ENCODE assay signal across 8 cellular contexts in the genomic region with DNA sequence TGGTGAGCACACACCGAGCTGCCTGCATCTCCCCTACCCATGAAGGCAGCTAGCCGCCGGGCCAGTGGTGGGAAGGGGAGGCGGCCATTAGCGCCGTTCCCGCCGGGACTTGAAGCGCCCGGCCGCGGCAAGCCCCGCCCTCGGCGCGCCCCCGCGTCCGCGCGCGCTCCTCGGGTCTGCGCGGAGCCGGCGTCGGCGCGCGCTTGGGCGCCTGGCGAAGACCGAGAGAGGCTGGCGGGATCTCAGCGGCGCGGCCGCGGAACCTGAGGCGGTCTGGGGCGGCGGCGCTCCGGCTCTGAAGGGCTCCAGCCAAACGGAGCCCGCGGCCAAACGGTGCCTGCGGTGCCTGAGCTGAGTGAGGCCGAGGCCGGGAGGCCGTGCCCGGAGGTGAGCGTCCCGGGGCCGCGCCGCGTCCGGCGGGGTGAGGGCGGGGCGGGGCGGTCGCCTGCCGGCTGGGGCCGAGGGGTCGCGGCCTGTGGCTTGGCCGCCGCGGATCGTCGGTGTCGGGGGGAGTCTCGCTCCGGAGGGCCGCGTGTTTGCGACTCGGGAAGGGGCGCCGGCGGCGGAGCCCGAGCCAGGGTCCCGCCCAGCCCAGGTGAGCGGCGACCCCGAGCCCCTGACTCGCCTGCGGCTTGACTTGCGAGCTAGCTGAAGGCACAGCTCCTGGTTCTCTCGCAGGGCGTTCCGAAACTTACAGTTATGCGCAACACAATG. TPM values are rescaled to one million over a fixed set of nuclear protein-coding genes. Genes with fewer than 3 reads are reported as not detected.
DNase-seq lines count a peak whose midpoint lies in the region; ATAC-seq and TF ChIP-seq lines count a peak whose summit lies in the region.

A gene with protein sequence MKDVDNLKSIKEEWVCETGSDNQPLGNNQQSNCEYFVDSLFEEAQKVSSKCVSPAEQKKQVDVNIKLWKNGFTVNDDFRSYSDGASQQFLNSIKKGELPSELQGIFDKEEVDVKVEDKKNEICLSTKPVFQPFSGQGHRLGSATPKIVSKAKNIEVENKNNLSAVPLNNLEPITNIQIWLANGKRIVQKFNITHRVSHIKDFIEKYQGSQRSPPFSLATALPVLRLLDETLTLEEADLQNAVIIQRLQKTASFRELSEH (plus strand): TSS at position 202 of the 714 bp plus-strand sequence. CDS start 17,852 bp downstream, outside the sequence.

- H3K9me3 Mint-ChIP-seq in activated T-helper 17 cell treated with anti-CD3 and anti-CD28 coated beads, Interleukin-2, amount 50 U/mL, for 72 hours = no peaks in the 10 kb centered on the region
- no peaks in the 10 kb centered on the region for H3K9me3 Mint-ChIP-seq in natural killer cell

- intact Hi-C loops in natural killer cell (cut with micrococcal nuclease) = loop anchor here (1.0 kb wide), 2 partner anchors 13 to 107 kb away; a partner anchor contains a TSS

- DNase-seq in DMS53 treated with DMSO at 0.1 percent for 48 hours (lab: John Stamatoyannopoulos, UW; ENCODE audit: unreplicated experiment) = peak; percentile 54
- peak; percentile 75 for DNase-seq in HuH-7 (ENCODE audit: low spot score)
- peak; percentile 82 for DNase-seq in RKO (ENCODE audit: low spot score)
- DNase-seq in fibroblast of peridontal ligament (ENCODE audit: extremely low read depth) = peak; percentile 66
- peak; percentile 83 for DNase-seq in natural killer cell
- peak; percentile 81 for DNase-seq in stimulated activated naive CD8-positive, alpha-beta T cell treated with anti-CD3 and anti-CD28 coated beads, Interleukin-15, Interleukin-2, amounts not matched to agents 100 U/mL and 50 U/mL, for 24 hours

- TF ChIP-seq CTCF in natural killer cell (IDR thresholded peaks at IDR 0.05) = no peak

- peak within 1 kb of the TSS; percentile 86 for H3K27ac Mint-ChIP-seq in activated T-helper 17 cell treated with anti-CD3 and anti-CD28 coated beads, Interleukin-2, amount 50 U/mL, for 72 hours
- peak within 1 kb of the TSS; percentile 85 to 88 for H3K27ac Mint-ChIP-seq in natural killer cell

- peak within 1 kb of the TSS; percentile 92 for H3K4me3 Mint-ChIP-seq in activated T-helper 17 cell treated with anti-CD3 and anti-CD28 coated beads, Interleukin-2, amount 50 U/mL, for 72 hours
- peak within 1 kb of the TSS; percentile 97 for H3K4me3 Mint-ChIP-seq in natural killer cell

- peaks cover 5% of the 10 kb centered on the region for H3K27me3 Mint-ChIP-seq in activated T-helper 17 cell treated with anti-CD3 and anti-CD28 coated beads, Interleukin-2, amount 50 U/mL, for 72 hours
- peaks cover 0 to 9% of the 10 kb centered on the region in 2 donors for H3K27me3 Mint-ChIP-seq in natural killer cell (ENCODE audit: low read depth in 2 of 2)

- peaks cover 13% of the 10 kb centered on the region for H3K36me3 Mint-ChIP-seq in activated T-helper 17 cell treated with anti-CD3 and anti-CD28 coated beads, Interleukin-2, amount 50 U/mL, for 72 hours (ENCODE audit: low read depth)
- no peaks in the 10 kb centered on the region for H3K36me3 Mint-ChIP-seq in natural killer cell

- ATAC-seq in GM21528 (IDR thresholded peaks at IDR 0.05; ENCODE audit: low FRiP score, unreplicated experiment) = peak; percentile 79
- ATAC-seq in activated T-helper 17 cell treated with anti-CD3 and anti-CD28 coated beads, Interleukin-2, amount 50 U/mL, for 72 hours (replicated peaks) = peak; percentile 92
- peak; percentile 89 to 95 (median 91) for ATAC-seq in natural killer cell
- ATAC-seq in stimulated activated naive CD8-positive, alpha-beta T cell treated with anti-CD3 and anti-CD28 coated beads, Interleukin-15, Interleukin-2, amounts not matched to agents 100 U/mL and 50 U/mL, for 24 hours = peak; percentile 93

- peaks cover 22% of the 10 kb centered on the region for H3K4me1 Mint-ChIP-seq in activated T-helper 17 cell treated with anti-CD3 and anti-CD28 coated beads, Interleukin-2, amount 50 U/mL, for 72 hours
- peaks cover 20 to 27% of the 10 kb centered on the region in 2 donors for H3K4me1 Mint-ChIP-seq in natural killer cell

RNA-seq across cellular contexts. Expression of the gene that starts here (rescaled TPM):
- total RNA-seq in activated T-helper 17 cell treated with anti-CD3 and anti-CD28 coated beads, Interleukin-2, amount 50 U/mL, for 72 hours = 10 to 100 TPM in 1 of 2 donors, 1 to 10 TPM in 1; 9.7 to 12.2 TPM
- total RNA-seq in natural killer cell = 10 to 100 TPM; 14.7 to 18.0 (median 16.2) TPM

Comparison
In these comparisons a context has a peak if more than half of its experiments do, and no peak if none do; other contexts are left out.
1. Peak in every context shown above with its lines: DNase-seq and ATAC-seq.